ENCODE assay signal across 16 cellular contexts in genomic region chr1:163182330-163182949, GRCh38. TPM values are rescaled to one million over a fixed set of nuclear protein-coding genes. Genes with fewer than 3 reads are reported as not detected.
A peak's percentile ranks its signal among the peaks of the same experiment; 100 is the strongest.
DNase-seq lines count a peak whose midpoint lies in the region; ATAC-seq and TF ChIP-seq lines count a peak whose summit lies in the region.
"Had no signal": no experiment of that assay in that cellular context is flagged by ENCODE, and none has a peak within 500 bp of the region (broad histone marks: within the 10 kb centered on the region; RNA-seq: fewer than 3 reads in every experiment).

No MANE protein-coding gene starts in this region.

- H3K4me1 ChIP-seq in heart right ventricle (peaks cover 0 to 22% (median 0%) of the 10 kb centered on the region in 9 donors), right cardiac atrium (ENCODE audit: control insufficient read depth, insufficient read depth, low read length) (no peaks in the 10 kb centered on the region), ascending aorta (peaks cover 0 to 38% of the 10 kb centered on the region in 2 donors), mesodermal cell (ENCODE audit: control insufficient read depth, insufficient read depth, low read length, poor library complexity, severe bottlenecking) (no peaks in the 10 kb centered on the region)
- H3K4me1 ChIP-seq: A549 had no signal

- DNase-seq in heart right ventricle = peak in 1 of 2 donors; percentile 55
- DNase-seq in right cardiac atrium = no peak
- no peak for DNase-seq in ascending aorta (ENCODE audit: low spot score in 2 of 2)
- no peak for DNase-seq in stimulated activated CD4-positive, alpha-beta T cell treated with anti-CD3 and anti-CD28 coated beads, Interleukin-4, amount 100 ng/mL, for 1 hour
- DNase-seq in A172 (ENCODE audit: low spot score) = no peak
- DNase-seq: AML-193; CD4-positive, alpha-beta T cell; DMS153; DMS79; GF-D8; H9; IMR-90 had no signal

- intact Hi-C loops in heart right ventricle (cut with DNase I) (loop anchor here in 1 of 10 donors (5.0 kb wide), 1 partner anchor 120 kb away; no protein-coding TSS in a partner anchor), right cardiac atrium (cut with DNase I) (no loop called here), ascending aorta (cut with DNase I) (no loop called here)

- no peaks in the 10 kb centered on the region for H3K36me3 ChIP-seq in heart right ventricle
- H3K36me3 ChIP-seq in ascending aorta = peaks cover 4 to 11% of the 10 kb centered on the region in 2 donors
- H3K36me3 ChIP-seq in mesodermal cell (ENCODE audit: control insufficient read depth, insufficient read depth, low read length) = peaks cover 68% of the 10 kb centered on the region

- H3K4me3 ChIP-seq in heart right ventricle (no peak overlapping the region), right cardiac atrium (ENCODE audit: low read length) (no peak overlapping the region), ascending aorta (no peak overlapping the region), mesodermal cell (ENCODE audit: extremely low read depth, insufficient read depth, low read length, poor library complexity, severe bottlenecking) (no peak overlapping the region)
- H3K4me3 ChIP-seq: A549 had no signal

- ATAC-seq in heart right ventricle = peak in 7 of 8 donors; percentile 53 to 83 (median 68)
- no peak for ATAC-seq in right cardiac atrium
- ATAC-seq in GM21447 (IDR thresholded peaks at IDR 0.05; ENCODE audit: unreplicated experiment) = no peak
- ATAC-seq: A549 had no signal

- TF ChIP-seq CTCF in heart right ventricle (IDR thresholded peaks at IDR 0.05) = no peak
- TF ChIP-seq CTCF in ascending aorta (IDR thresholded peaks at IDR 0.05) = no peak

- H3K27me3 ChIP-seq in heart right ventricle = no peaks in the 10 kb centered on the region
- H3K27me3 ChIP-seq in right cardiac atrium (ENCODE audit: control insufficient read depth, insufficient read depth) = peaks cover 2% of the 10 kb centered on the region
- no peaks in the 10 kb centered on the region for H3K27me3 ChIP-seq in ascending aorta

- WGBS in heart right ventricle, 2 donors = 65 to 78% methylated on average over 2 of the region's 2 CpGs
- 58% methylated on average over 2 of the region's 2 CpGs for WGBS in right cardiac atrium
- no CpG with 5 or more reads among the region's 2 CpGs for WGBS in mesodermal cell (ENCODE audit: insufficient coverage in 2 of 2), 2 experiments

- H3K9me3 ChIP-seq in heart right ventricle = no peaks in the 10 kb centered on the region
- no peaks in the 10 kb centered on the region for H3K9me3 ChIP-seq in right cardiac atrium (ENCODE audit: control insufficient read depth, low read length)
- H3K9me3 ChIP-seq in ascending aorta = no peaks in the 10 kb centered on the region
- no peaks in the 10 kb centered on the region for H3K9me3 ChIP-seq in mesodermal cell (ENCODE audit: control insufficient read depth, low read length)
- H3K9me3 ChIP-seq: A549 had no signal

- H3K27ac ChIP-seq in heart right ventricle (peak overlapping the region in 5 of 10 donors; percentile 32 to 64 (median 38)), right cardiac atrium (ENCODE audit: low read length) (no peak overlapping the region), ascending aorta (peak overlapping the region; percentile 27 to 66), mesodermal cell (ENCODE audit: low read depth, low read length, severe bottlenecking) (peak overlapping the region; percentile 33)
- H3K27ac ChIP-seq: A549, C4-2B had no signal

RNA-seq across cellular contexts. Expression of gene RGS5, which starts 20.3 kb away (rescaled TPM):
- total RNA-seq in heart right ventricle = 100 to 1,000 TPM; 120 to 393 (median 207) TPM
- polyA plus RNA-seq in heart right ventricle = 100 to 1,000 TPM in 1 of 2 donors, 10 to 100 TPM in 1; 83.9 to 130 TPM
- total RNA-seq in right cardiac atrium = 100 to 1,000 TPM in 2 of 4 donors, 10 to 100 TPM in 2; 60.4 to 188 (median 111) TPM
- 76.7 TPM for polyA plus RNA-seq in right cardiac atrium
- total RNA-seq in ascending aorta = 732 TPM
- 851 TPM for polyA plus RNA-seq in mesodermal cell (2013, experiment 1 of 2)
- 781 TPM for polyA plus RNA-seq in mesodermal cell (2013, experiment 2 of 2)
- 22.5 and 29.6 TPM in 2 replicates for total RNA-seq in A172 (2014; rRNA removed; shearing (Covaris generic))

Comparison
In these comparisons a context has a peak if more than half of its experiments do, and no peak if none do; other contexts are left out.
1. ATAC-seq: peak in heart right ventricle (7 of 8); none in right cardiac atrium (0 of 2) and GM21447 (single experiment).